Comparison of ENCODE assay signal across 24 cellular contexts in genomic region chr7:20302866-20303265, GRCh38. TPM values are rescaled to one million over a fixed set of nuclear protein-coding genes. Genes with fewer than 3 reads are reported as not detected.
"Had no signal": no experiment of that assay in that cellular context is flagged by ENCODE, and none has a peak within 500 bp of the region (broad histone marks: within the 10 kb centered on the region; RNA-seq: fewer than 3 reads in every experiment).

No MANE protein-coding gene starts in this region.

- DNase-seq: activated CD4-positive, alpha-beta memory T cell treated with anti-CD3 and anti-CD28 coated beads for 36 hours; activated CD4-positive, alpha-beta T cell treated with anti-CD3 and anti-CD28 coated beads, Interleukin-2, amount 10 ng/mL, durations not matched to agents 24 days and 14 days; activated CD4-positive, CD25-positive, alpha-beta regulatory T cell treated with anti-CD3 and anti-CD28 coated beads, Interleukin-2, amount 50 U/mL, for 72 hours; activated CD8-positive, alpha-beta memory T cell treated with anti-CD3 and anti-CD28 coated beads for 24 hours; activated effector memory CD4-positive, alpha-beta T cell treated with anti-CD3 and anti-CD28 coated beads, Interleukin-2, amount 50 U/mL, for 16 hours; activated naive CD4-positive, alpha-beta T cell treated with anti-CD3 and anti-CD28 coated beads for 36 hours; activated T-cell treated with anti-CD3 and anti-CD28 coated beads, Interleukin-2, amount 50 U/mL, for 4 hours; amygdala; cerebellar nuclear complex; MM.1S; NCI-H1105; NCI-H1436; NCI-H1694 treated with DMSO at 0.1 percent for 48 hours; NCI-H2081; NCI-H69; NK-92 treated with Interleukin-12 subunit alpha and Interleukin-12 subunit beta, amount 100 ng/mL, for 24 hours; PC-3; SJCRH30; SK-N-SH; T-helper 1 cell had no signal

- H3K36me3 Mint-ChIP-seq: activated CD4-positive, alpha-beta memory T cell treated with anti-CD3 and anti-CD28 coated beads for 36 hours; activated naive CD8-positive, alpha-beta T cell had no signal

- H3K4me3 Mint-ChIP-seq: activated CD4-positive, alpha-beta memory T cell treated with anti-CD3 and anti-CD28 coated beads for 36 hours; activated CD4-positive, alpha-beta T cell treated with anti-CD3 and anti-CD28 coated beads, Interleukin-2, amount 10 ng/mL, durations not matched to agents 24 days and 14 days; activated naive CD4-positive, alpha-beta T cell treated with anti-CD3 and anti-CD28 coated beads for 36 hours; activated naive CD8-positive, alpha-beta T cell; activated T-cell treated with anti-CD3 and anti-CD28 coated beads, Interleukin-2, amount 50 U/mL, for 4 hours had no signal

- H3K4me2 ChIP-seq: KMS-11, SK-N-SH had no signal

- H3K27me3 ChIP-seq: SJCRH30 had no signal

- H3K27me3 Mint-ChIP-seq: activated CD4-positive, alpha-beta memory T cell treated with anti-CD3 and anti-CD28 coated beads for 36 hours; activated CD4-positive, alpha-beta T cell treated with anti-CD3 and anti-CD28 coated beads, Interleukin-2, amount 10 ng/mL, durations not matched to agents 24 days and 14 days; activated naive CD8-positive, alpha-beta T cell had no signal

- ATAC-seq: activated T-cell treated with anti-CD3 and anti-CD28 coated beads, Interleukin-2, amount 50 U/mL, for 4 hours; PC-3 had no signal

- H3K4me3 ChIP-seq: SJCRH30 had no signal

- FAIRE-seq: RCC 7860 had no signal

- H3K9me3 Mint-ChIP-seq: activated CD4-positive, alpha-beta memory T cell treated with anti-CD3 and anti-CD28 coated beads for 36 hours; activated CD4-positive, alpha-beta T cell treated with anti-CD3 and anti-CD28 coated beads, Interleukin-2, amount 10 ng/mL, durations not matched to agents 24 days and 14 days; activated naive CD4-positive, alpha-beta T cell treated with anti-CD3 and anti-CD28 coated beads for 36 hours; activated T-cell treated with anti-CD3 and anti-CD28 coated beads, Interleukin-2, amount 50 U/mL, for 4 hours had no signal

- H3K27ac Mint-ChIP-seq: activated CD4-positive, alpha-beta memory T cell treated with anti-CD3 and anti-CD28 coated beads for 36 hours; activated CD4-positive, alpha-beta T cell treated with anti-CD3 and anti-CD28 coated beads, Interleukin-2, amount 10 ng/mL, durations not matched to agents 24 days and 14 days; activated naive CD4-positive, alpha-beta T cell treated with anti-CD3 and anti-CD28 coated beads for 36 hours; activated naive CD8-positive, alpha-beta T cell had no signal

- H3K9ac ChIP-seq: KMS-11, SK-N-SH had no signal

- H3K9me3 ChIP-seq: SK-N-SH had no signal

- H3K27ac ChIP-seq: KMS-11, SJCRH30 had no signal

- H3K36me3 ChIP-seq: SJCRH30 had no signal

- H3K9me2 ChIP-seq: SK-N-SH had no signal

RNA-seq across cellular contexts. Expression of gene ITGB8, which starts 27.8 kb away (rescaled TPM):
- total RNA-seq: activated CD4-positive, alpha-beta memory T cell treated with anti-CD3 and anti-CD28 coated beads for 36 hours; activated CD4-positive, alpha-beta T cell treated with anti-CD3 and anti-CD28 coated beads, Interleukin-2, amount 10 ng/mL, durations not matched to agents 24 days and 14 days; activated naive CD4-positive, alpha-beta T cell treated with anti-CD3 and anti-CD28 coated beads for 36 hours; T-helper 2 cell treated with Interferon-gamma antibody and Interleukin-4, amounts not matched to agents 100 ng/mL and 5 ng/mL, for 36 hours had no signal
